Comparison of ENCODE assay signal across 8 cellular contexts in the genomic region with DNA sequence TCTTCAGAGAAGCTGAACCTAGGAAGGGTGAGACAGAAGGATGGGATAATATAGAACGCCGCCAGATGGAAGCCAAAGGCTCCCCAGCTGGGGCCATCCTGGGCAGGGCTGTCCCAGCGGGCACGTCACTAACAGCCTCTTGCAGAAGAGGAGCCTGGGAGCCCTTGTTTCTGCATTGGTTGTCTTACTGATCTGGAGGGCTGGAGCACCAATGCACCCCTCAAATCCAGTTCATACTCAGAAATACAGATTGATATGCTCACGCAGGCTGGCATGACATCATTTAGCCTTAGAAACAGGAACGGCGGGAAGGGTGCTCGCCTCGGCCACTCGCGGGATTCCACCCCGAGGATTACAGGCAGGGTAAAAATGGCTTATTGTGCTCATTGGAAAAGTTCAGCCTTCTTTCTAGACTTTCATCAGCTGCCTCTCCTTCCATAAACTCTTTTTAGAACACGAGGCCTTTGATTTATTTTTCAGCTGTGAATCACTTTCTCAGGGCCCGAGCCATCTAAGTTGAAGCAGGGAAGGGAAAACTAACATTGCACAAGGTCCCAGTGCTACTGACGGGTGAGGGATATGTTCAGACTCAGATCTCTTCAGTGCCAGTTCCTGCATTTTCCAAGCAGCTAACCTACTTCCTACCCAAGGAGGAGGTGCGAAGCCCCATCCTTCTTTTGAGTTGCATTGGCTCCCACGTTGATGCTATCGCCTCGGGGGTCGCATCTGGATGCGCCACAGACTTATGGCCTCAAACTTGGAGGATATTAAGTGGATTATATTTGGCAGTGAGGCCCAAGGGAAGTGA.
A peak's percentile ranks its signal among the peaks of the same experiment; 100 is the strongest.
DNase-seq lines count a peak whose midpoint lies in the region; ATAC-seq and TF ChIP-seq lines count a peak whose summit lies in the region.

No MANE protein-coding gene starts in this region.

- no peaks in the 10 kb centered on the region for H3K27me3 ChIP-seq in effector memory CD4-positive, alpha-beta T cell (replicated peaks; ENCODE audit: control insufficient read depth, insufficient read depth, low read length, poor library complexity, severe bottlenecking)

- H3K27me3 Mint-ChIP-seq in nephron progenitor cell (ENCODE audit: low read depth, poor library complexity), result peaks cover 12% of the 10 kb centered on the region

- ATAC-seq in HG02588 (IDR thresholded peaks at IDR 0.05; ENCODE audit: unreplicated experiment), result no peak

- H3K4me1 Mint-ChIP-seq in nephron progenitor cell, result peaks cover 43% of the 10 kb centered on the region

- H3K36me3 ChIP-seq in effector memory CD4-positive, alpha-beta T cell (ENCODE audit: control insufficient read depth, insufficient read depth, low read length), result peaks cover 4% of the 10 kb centered on the region

- peak overlapping the region; percentile 89 for H3K27ac ChIP-seq in effector memory CD4-positive, alpha-beta T cell (ENCODE audit: insufficient read depth, low read length, poor library complexity, severe bottlenecking)

- peak in 8 of 14 donors; percentile 39 to 89 (median 68) for DNase-seq in C1 segment of cervical spinal cord (lab: John Stamatoyannopoulos, UW)
- peak; percentile 85 for DNase-seq in NCI-H82 (lab: John Stamatoyannopoulos, UW)
- no peak for DNase-seq in effector memory CD4-positive, alpha-beta T cell
- no peak for DNase-seq in nephron progenitor cell
- DNase-seq in SKM-1 (lab: John Stamatoyannopoulos, UW; ENCODE audit: unreplicated experiment), result no peak
- no peak for DNase-seq in NCI-H1436 (lab: John Stamatoyannopoulos, UW)
- no peak for DNase-seq in NCI-H128 (lab: John Stamatoyannopoulos, UW; ENCODE audit: unreplicated experiment)

- H3K4me3 Mint-ChIP-seq in nephron progenitor cell, result no peak overlapping the region

- no peak for TF ChIP-seq CTCF in nephron progenitor cell (IDR thresholded peaks at IDR 0.05)

- no peaks in the 10 kb centered on the region for H3K9me3 ChIP-seq in effector memory CD4-positive, alpha-beta T cell (ENCODE audit: control insufficient read depth, low read length)

- peaks cover 1% of the 10 kb centered on the region for H3K9me3 Mint-ChIP-seq in nephron progenitor cell

- H3K4me3 ChIP-seq in effector memory CD4-positive, alpha-beta T cell (ENCODE audit: insufficient read depth, low read depth, low read length, poor library complexity, severe bottlenecking), result peak overlapping the region; percentile 8

- H3K27ac Mint-ChIP-seq in nephron progenitor cell, result peak overlapping the region; percentile 41

- H3K36me3 Mint-ChIP-seq in nephron progenitor cell (ENCODE audit: low read depth), result peaks cover 3% of the 10 kb centered on the region

- H3K4me1 ChIP-seq in effector memory CD4-positive, alpha-beta T cell (ENCODE audit: control insufficient read depth, insufficient read depth, low read length, poor library complexity, severe bottlenecking), result peaks cover 54% of the 10 kb centered on the region

Comparison
In these comparisons a context has a peak if more than half of its experiments do, and no peak if none do; other contexts are left out.
1. DNase-seq: peak in C1 segment of cervical spinal cord (8 of 14) and NCI-H82 (single experiment); none in effector memory CD4-positive, alpha-beta T cell (0 of 3), nephron progenitor cell (single experiment), SKM-1 (single experiment), NCI-H1436 (single experiment) and NCI-H128 (single experiment).